Comparison of ENCODE assay signal across 8 cellular contexts in genomic region chr3:4762481-4763230, GRCh38.
A peak's percentile ranks its signal among the peaks of the same experiment; 100 is the strongest.
DNase-seq lines count a peak whose midpoint lies in the region; ATAC-seq and TF ChIP-seq lines count a peak whose summit lies in the region.
"Not testable (repeated sequence)": the region's sequence is repeated elsewhere in the genome, so short reads cannot be mapped to it uniquely, and the experiment has no call there.

No MANE protein-coding gene starts in this region.

- not testable (repeated sequence) for TF ChIP-seq EP300 in transverse colon (IDR thresholded peaks at IDR 0.05; ENCODE audit: low read depth)

- not testable (repeated sequence) for TF ChIP-seq CTCF in HEK293 (tag by site-specific recombination; IDR thresholded peaks at IDR 0.05); adrenal gland (IDR thresholded peaks at IDR 0.05); endothelial cell (IDR thresholded peaks at IDR 0.05; ENCODE audit: unreplicated experiment); lower lobe of right lung (IDR thresholded peaks at IDR 0.05); transverse colon (IDR thresholded peaks at IDR 0.05)

- not testable (repeated sequence) for H3K27ac ChIP-seq in HEK293 (ENCODE audit: extremely low read depth, low read depth, low read length); adrenal gland; lower lobe of right lung; transverse colon

- peak overlapping the region; percentile 26 for H3K27ac Mint-ChIP-seq in endothelial cell (ENCODE audit: unreplicated experiment)

- ATAC-seq in left lobe of liver (peak; percentile 99), lower lobe of right lung (peak; percentile 88 to 95)

- DNase-seq in NCI-H2196 (lab: John Stamatoyannopoulos, UW; ENCODE audit: unreplicated experiment) (peak; percentile 1), adrenal gland (peak; percentile 53 to 87 (median 77)), left lobe of liver (ENCODE audit: low spot score) (peak; percentile 91), lower lobe of right lung (peak; percentile 90), mucosa of gallbladder (ENCODE audit: low spot score) (peak; percentile 55), transverse colon (peak; percentile 39)
- DNase-seq in endothelial cell (ENCODE audit: low spot score): not testable (repeated sequence)

- H3K9me3 Mint-ChIP-seq in endothelial cell (ENCODE audit: unreplicated experiment): not testable (repeated sequence)

- intact Hi-C loops in adrenal gland (cut with DNase I); lower lobe of right lung (cut with DNase I): not testable (repeated sequence)
- intact Hi-C loops in transverse colon (cut with DNase I; ENCODE audit: low total_unique reads): loop anchor here (2.0 kb wide), 1 partner anchor 38 kb away; no protein-coding TSS in a partner anchor

- H3K9me3 ChIP-seq in HEK293 (ENCODE audit: control insufficient read depth, insufficient read depth, low read depth, low read length); adrenal gland (replicated peaks in 1 of 3); lower lobe of right lung; transverse colon: not testable (repeated sequence)

- not testable (repeated sequence) for H3K27me3 ChIP-seq in adrenal gland; lower lobe of right lung (ENCODE audit: low read depth); transverse colon

- TF ChIP-seq POLR2A in adrenal gland (IDR thresholded peaks at IDR 0.05); transverse colon (IDR thresholded peaks at IDR 0.05): not testable (repeated sequence)

- peaks cover 59% of the 10 kb centered on the region for H3K36me3 Mint-ChIP-seq in endothelial cell (ENCODE audit: low read depth, unreplicated experiment)

- not testable (repeated sequence) for H3K4me1 Mint-ChIP-seq in endothelial cell (ENCODE audit: unreplicated experiment)

- not testable (repeated sequence) for H3K36me3 ChIP-seq in HEK293 (ENCODE audit: control insufficient read depth in 2 of 2, insufficient read depth in 1 of 2, low read length in 2 of 2); adrenal gland (replicated peaks in 1 of 2); lower lobe of right lung; transverse colon

- not testable (repeated sequence) for H3K4me3 Mint-ChIP-seq in endothelial cell (ENCODE audit: unreplicated experiment)

- in situ Hi-C loops in transverse colon (cut with MboI; ENCODE audit: low pct_ligation_motif_present in 1 of 4, low pct_unique_long_range_greater_than_20kb in 1 of 4, low sequenced_read_pairs in 3 of 4): not testable (repeated sequence)

- WGBS in adrenal gland, 4 donors: 82 to 88% (median 86%) methylated on average over 2 of the region's 2 CpGs
- WGBS in transverse colon (ENCODE audit: low coverage in 1 of 2), 2 donors: 60 to 67% methylated on average over 2 of the region's 2 CpGs

- H3K4me1 ChIP-seq in HEK293 (ENCODE audit: control insufficient read depth, insufficient read depth, low read length): not testable (repeated sequence)
- H3K4me1 ChIP-seq in adrenal gland (replicated peaks in 1 of 2) (peaks cover 10 to 16% of the 10 kb centered on the region in 2 donors), lower lobe of right lung (peaks cover 13% of the 10 kb centered on the region), transverse colon (peaks cover 3 to 17% (median 15%) of the 10 kb centered on the region in 4 donors)

- not testable (repeated sequence) for H3K27me3 Mint-ChIP-seq in endothelial cell (ENCODE audit: unreplicated experiment)

- POLR2A ChIA-PET in HEK293 (lab: Yijun Ruan, JAX): not testable (repeated sequence)

- CTCF ChIA-PET in HEK293 (lab: Yijun Ruan, JAX): interaction anchor here (0.6 to 0.8 kb wide), 2 partner anchors 15 to 42 kb away, joined by 3 to 5 read pairs; no protein-coding TSS in a partner anchor

- H3K4me3 ChIP-seq in HEK293 (ENCODE audit: low read depth, low read length); adrenal gland; lower lobe of right lung; transverse colon: not testable (repeated sequence)

TF ChIP-seq in HEK293, 187 proteins besides CTCF, POLR2A, EP300 and RAD21:
- peak; percentile 86 for TF ChIP-seq ZNF146 (tag by site-specific recombination; IDR thresholded peaks at IDR 0.05)
